In genomic region chr7:126700807-126701604, GRCh38 we compare ENCODE assay signal across 7 cellular contexts.
A peak's percentile ranks its signal among the peaks of the same experiment; 100 is the strongest.
DNase-seq lines count a peak whose midpoint lies in the region; ATAC-seq, FAIRE-seq and TF ChIP-seq lines count a peak whose summit lies in the region.

No MANE protein-coding gene starts in this region.

- ATAC-seq in GM21825 (IDR thresholded peaks at IDR 0.05; ENCODE audit: unreplicated experiment) (peak; percentile 93), right lobe of liver (peak; percentile 56 to 95 (median 74))

- intact Hi-C loops in right lobe of liver (cut with DNase I) (no loop called here), thyroid gland (cut with DNase I) (no loop called here)

- DNase-seq in GM12891 (ENCODE audit: insufficient read length, low spot score) (no peak), KG1 (lab: John Stamatoyannopoulos, UW) (peak; percentile 62), SHP77 treated with DMSO at 0.1 percent for 48 hours (lab: John Stamatoyannopoulos, UW) (peak; percentile 91), amniotic epithelial cell (ENCODE audit: low read depth) (peak; percentile 94), right lobe of liver (peak in 1 of 3 donors; percentile 47), thyroid gland (peak; percentile 46 to 75)

- H3K36me3 ChIP-seq in right lobe of liver (no peaks in the 10 kb centered on the region), thyroid gland (no peaks in the 10 kb centered on the region)

- TF ChIP-seq POLR2A in GM12891 (IDR thresholded peaks at IDR 0.05; ENCODE audit: low read depth, low read length): peak; percentile 65; the same call in 1 of the 2 replicates
- TF ChIP-seq POLR2A in right lobe of liver (IDR thresholded peaks at IDR 0.05): no peak
- TF ChIP-seq POLR2A in thyroid gland (IDR thresholded peaks at IDR 0.05): no peak

- H3K4me3 ChIP-seq in right lobe of liver: no peak overlapping the region
- no peak overlapping the region for H3K4me3 ChIP-seq in thyroid gland (replicated peaks in 1 of 3)

- H3K27ac ChIP-seq in right lobe of liver (no peak overlapping the region), thyroid gland (no peak overlapping the region)

- TF ChIP-seq CTCF in right lobe of liver (IDR thresholded peaks at IDR 0.05): no peak
- no peak for TF ChIP-seq CTCF in thyroid gland (IDR thresholded peaks at IDR 0.05)

- H3K27me3 ChIP-seq in right lobe of liver: no peaks in the 10 kb centered on the region
- no peaks in the 10 kb centered on the region for H3K27me3 ChIP-seq in thyroid gland

- WGBS in right lobe of liver (ENCODE audit: insufficient coverage, low coverage, low lambda C conversion rate, missing lambda C conversion rate): 23% methylated on average over 5 of the region's 5 CpGs
- 32 to 38% methylated on average over 5 of the region's 5 CpGs for WGBS in thyroid gland, 2 donors

- peak; percentile 89 for FAIRE-seq in GM12891 (lab: Jason Lieb, UNC)

- no peaks in the 10 kb centered on the region for H3K4me1 ChIP-seq in right lobe of liver
- H3K4me1 ChIP-seq in thyroid gland: no peaks in the 10 kb centered on the region

- H3K9me3 ChIP-seq in right lobe of liver: no peaks in the 10 kb centered on the region
- no peaks in the 10 kb centered on the region for H3K9me3 ChIP-seq in thyroid gland

TF ChIP-seq in GM12891, 5 proteins besides CTCF, POLR2A, EP300 and RAD21:
- TF ChIP-seq POU2F2 (IDR thresholded peaks at IDR 0.05; ENCODE audit: low read depth, low read length) (peak; percentile 95), SPI1 (IDR thresholded peaks at IDR 0.05; ENCODE audit: low read depth, low read length) (peak; percentile 39; the same call in 1 of the 2 replicates), POLR2AphosphoS5 (IDR thresholded peaks at IDR 0.05; ENCODE audit: low read depth, low read length) (peak; percentile 77; the same call in 1 of the 2 replicates), PAX5 (IDR thresholded peaks at IDR 0.05; ENCODE audit: insufficient read depth, low read length, severe bottlenecking) (peak; percentile 36), TAF1 (IDR thresholded peaks at IDR 0.05; ENCODE audit: low read depth, low read length) (peak; percentile 55; the same call in 1 of the 2 replicates)
